In the genomic region with DNA sequence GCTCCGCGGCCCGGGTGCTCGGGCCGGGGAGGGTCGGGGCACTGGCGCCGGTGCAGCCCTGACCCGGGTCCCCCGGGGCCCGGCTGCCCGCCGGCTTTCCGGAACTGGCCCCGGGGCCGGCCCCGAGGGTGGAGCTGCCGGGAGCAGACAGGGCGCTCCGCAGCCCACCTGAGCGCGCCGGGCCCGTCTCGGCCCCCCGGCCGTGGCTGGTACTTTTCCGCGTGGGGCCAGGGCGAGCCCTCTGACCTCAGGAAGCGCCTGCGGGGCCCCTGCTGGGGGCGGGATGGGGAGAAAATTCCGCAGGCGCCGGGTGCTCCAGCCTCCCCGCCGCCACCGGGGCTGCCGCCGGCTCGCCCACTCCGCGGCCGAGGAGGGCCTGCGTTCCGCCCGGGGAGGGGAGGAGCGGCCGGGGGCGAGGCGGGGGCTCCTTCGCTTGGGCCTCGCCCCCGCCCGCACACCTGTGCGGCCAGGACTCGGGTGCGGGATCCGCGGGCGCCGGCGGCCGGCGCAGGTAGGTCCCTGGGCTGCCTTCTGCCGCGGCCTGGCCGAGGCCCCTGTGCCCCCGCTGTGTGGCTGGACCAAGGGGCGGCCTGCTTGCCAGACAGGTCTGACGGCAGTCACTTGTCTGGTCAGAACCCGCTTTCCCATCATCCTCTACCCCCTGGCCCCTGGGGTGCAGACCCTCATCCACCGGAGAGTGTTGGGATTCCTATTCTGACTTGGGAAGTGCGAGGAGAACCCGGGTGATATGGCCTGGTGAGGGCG, we compare ENCODE assay signal across 8 cellular contexts. TPM values are rescaled to one million over a fixed set of nuclear protein-coding genes. Genes with fewer than 3 reads are reported as not detected.
A peak's percentile ranks its signal among the peaks of the same experiment; 100 is the strongest.
DNase-seq lines count a peak whose midpoint lies in the region; ATAC-seq and TF ChIP-seq lines count a peak whose summit lies in the region.

No MANE protein-coding gene starts in this region.

- intact Hi-C loops in adrenal gland (cut with DNase I): no loop called here

- H3K36me3 ChIP-seq in adrenal gland (replicated peaks in 1 of 2) (peaks cover 0 to 13% of the 10 kb centered on the region in 2 donors), iPS-18a (ENCODE audit: control insufficient read depth, low read depth, low read length) (peaks cover 2% of the 10 kb centered on the region)

- H3K4me1 ChIP-seq in adrenal gland (replicated peaks in 1 of 2) (peaks cover 26 to 47% of the 10 kb centered on the region in 2 donors), iPS-18a (ENCODE audit: control insufficient read depth, low read depth, low read length) (peaks cover 50% of the 10 kb centered on the region)

- H3K9me3 ChIP-seq in adrenal gland (replicated peaks in 1 of 3): no peaks in the 10 kb centered on the region
- no peaks in the 10 kb centered on the region for H3K9me3 ChIP-seq in iPS-18a (ENCODE audit: control insufficient read depth, low read depth, low read length)

- H3K4me3 ChIP-seq in adrenal gland (peak overlapping the region; percentile 54 to 97 (median 73)), iPS-18a (ENCODE audit: low read length) (peak overlapping the region; percentile 61)

- peak; percentile 59 for DNase-seq in GM10266 (ENCODE audit: extremely low spot score)
- DNase-seq in adrenal gland: peak in 2 of 7 donors; percentile 34 to 38
- DNase-seq in stimulated activated CD8-positive, alpha-beta memory T cell treated with anti-CD3 and anti-CD28 coated beads, Interleukin-4, amount 100 ng/mL, for 48 hours: peak; percentile 63
- DNase-seq in NCI-H1048 (lab: John Stamatoyannopoulos, UW): no peak

- peak overlapping the region; percentile 14 for H3K9ac ChIP-seq in iPS-18a (ENCODE audit: low read length)

- WGBS in adrenal gland, 4 donors: 0 to 1% (median 0%) methylated on average over 4 to 77 of the region's 77 CpGs

- TF ChIP-seq CTCF in GM10266 (IDR thresholded peaks at IDR 0.05; ENCODE audit: control insufficient read depth, insufficient read depth, low read depth, missing control alignments): no peak
- TF ChIP-seq CTCF in adrenal gland (IDR thresholded peaks at IDR 0.05): no peak

- peak; percentile 31 for ATAC-seq in HG03432 (IDR thresholded peaks at IDR 0.05; ENCODE audit: unreplicated experiment)
- no peak for ATAC-seq in HG03097 (IDR thresholded peaks at IDR 0.05; ENCODE audit: low FRiP score, unreplicated experiment)
- no peak for ATAC-seq in HG03460 (IDR thresholded peaks at IDR 0.05; ENCODE audit: unreplicated experiment)

- TF ChIP-seq POLR2A in adrenal gland (IDR thresholded peaks at IDR 0.05): no peak

- peak overlapping the region in 4 of 5 donors; percentile 52 to 95 (median 88) for H3K27ac ChIP-seq in adrenal gland
- no peak overlapping the region for H3K27ac ChIP-seq in iPS-18a (ENCODE audit: low read length)

- H3K27me3 ChIP-seq in adrenal gland: no peaks in the 10 kb centered on the region
- no peaks in the 10 kb centered on the region for H3K27me3 ChIP-seq in iPS-18a (ENCODE audit: control insufficient read depth, insufficient read depth, low read length)

RNA-seq across cellular contexts. Expression of gene FURIN, which starts 3.5 kb away (rescaled TPM):
- 100 to 1,000 TPM in 1 of 8 donors, 10 to 100 TPM in 7; 38.7 to 119 (median 50.0) TPM for total RNA-seq in adrenal gland
- 10 to 100 TPM; 11.5 to 29.3 (median 24.7) TPM for polyA plus RNA-seq in adrenal gland

RNA-seq across cellular contexts. Expression of gene FES, which starts 12.4 kb away (rescaled TPM):
- total RNA-seq in adrenal gland: 10 to 100 TPM; 15.3 to 82.3 (median 27.7) TPM
- polyA plus RNA-seq in adrenal gland: 10 to 100 TPM in 2 of 3 donors, 1 to 10 TPM in 1; 2.3 to 32.9 (median 19.5) TPM

RNA-seq across cellular contexts. Expression of gene MAN2A2, which starts 31.2 kb away (rescaled TPM):
- total RNA-seq in adrenal gland: 10 to 100 TPM; 52.3 to 94.6 (median 68.5) TPM
- 10 to 100 TPM; 26.5 to 83.3 (median 46.2) TPM for polyA plus RNA-seq in adrenal gland
